In genomic region chr2:229910147-229910831, GRCh38 we compare ENCODE assay signal across 12 cellular contexts. TPM values are rescaled to one million over a fixed set of nuclear protein-coding genes. Genes with fewer than 3 reads are reported as not detected.
DNase-seq lines count a peak whose midpoint lies in the region; ATAC-seq and TF ChIP-seq lines count a peak whose summit lies in the region.
"Had no signal": no experiment of that assay in that cellular context is flagged by ENCODE, and none has a peak within 500 bp of the region (broad histone marks: within the 10 kb centered on the region; RNA-seq: fewer than 3 reads in every experiment).

No MANE protein-coding gene starts in this region.

- no peak overlapping the region for H3K4me3 Mint-ChIP-seq in activated T-helper 2 cell treated with anti-CD3 and anti-CD28 coated beads, Interferon-gamma antibody, Interleukin-2, Interleukin-4, amounts not matched to agents 10 μg/mL and 5 μg/mL and 100 μg/mL, durations not matched to agents 14 hours and 24 hours and 36 hours (ENCODE audit: low read depth)
- H3K4me3 Mint-ChIP-seq: endodermal cell had no signal

- peak overlapping the region; percentile 30 to 45 for H3K27ac Mint-ChIP-seq in activated naive CD4-positive, alpha-beta T cell treated with anti-CD3 and anti-CD28 coated beads, Interleukin-2, amount 50 U/mL, for 72 hours
- H3K27ac Mint-ChIP-seq in activated T-helper 2 cell treated with anti-CD3 and anti-CD28 coated beads, Interferon-gamma antibody, Interleukin-2, Interleukin-4, amounts not matched to agents 10 μg/mL and 5 μg/mL and 100 μg/mL, durations not matched to agents 14 hours and 24 hours and 36 hours, result peak overlapping the region; percentile 62
- H3K27ac Mint-ChIP-seq: endodermal cell had no signal

- DNase-seq in activated naive CD4-positive, alpha-beta T cell treated with anti-CD3 and anti-CD28 coated beads, Interleukin-2, amount 50 U/mL, for 72 hours (ENCODE audit: low spot score in 2 of 2), result no peak
- no peak for DNase-seq in activated naive CD4-positive, alpha-beta T cell treated with anti-CD3 and anti-CD28 coated beads, Interleukin-2, amount 50 U/mL, for 16 hours
- DNase-seq in activated T-helper 2 cell treated with anti-CD3 and anti-CD28 coated beads, Interferon-gamma antibody, Interleukin-2, Interleukin-4, amounts not matched to agents 10 μg/mL and 5 μg/mL and 100 μg/mL, durations not matched to agents 14 hours and 24 hours and 36 hours (ENCODE audit: low spot score), result no peak
- no peak for DNase-seq in smooth muscle cell (lab: John Stamatoyannopoulos, UW; ENCODE audit: unreplicated experiment)
- no peak for DNase-seq in G401 (ENCODE audit: low spot score)
- DNase-seq in HK-2 (ENCODE audit: unreplicated experiment), result no peak
- DNase-seq in pons (ENCODE audit: low spot score), result no peak
- DNase-seq: activated gamma-delta T cell, kidney, NCI-H2081 treated with DMSO at 0.1 percent for 48 hours had no signal

- H3K36me3 ChIP-seq in smooth muscle cell (ENCODE audit: low read depth), result peaks cover 9% of the 10 kb centered on the region

- H3K79me2 ChIP-seq in smooth muscle cell (ENCODE audit: low read depth), result peaks cover 99% of the 10 kb centered on the region

- H3K36me3 Mint-ChIP-seq in activated naive CD4-positive, alpha-beta T cell treated with anti-CD3 and anti-CD28 coated beads, Interleukin-2, amount 50 U/mL, for 72 hours, result peaks cover 0 to 11% of the 10 kb centered on the region in 2 donors
- peaks cover 25% of the 10 kb centered on the region for H3K36me3 Mint-ChIP-seq in activated T-helper 2 cell treated with anti-CD3 and anti-CD28 coated beads, Interferon-gamma antibody, Interleukin-2, Interleukin-4, amounts not matched to agents 10 μg/mL and 5 μg/mL and 100 μg/mL, durations not matched to agents 14 hours and 24 hours and 36 hours (ENCODE audit: low read depth)

- peaks cover 39% of the 10 kb centered on the region for H3K4me1 Mint-ChIP-seq in activated T-helper 2 cell treated with anti-CD3 and anti-CD28 coated beads, Interferon-gamma antibody, Interleukin-2, Interleukin-4, amounts not matched to agents 10 μg/mL and 5 μg/mL and 100 μg/mL, durations not matched to agents 14 hours and 24 hours and 36 hours (ENCODE audit: low read depth)

- H3K27me3 Mint-ChIP-seq in activated T-helper 2 cell treated with anti-CD3 and anti-CD28 coated beads, Interferon-gamma antibody, Interleukin-2, Interleukin-4, amounts not matched to agents 10 μg/mL and 5 μg/mL and 100 μg/mL, durations not matched to agents 14 hours and 24 hours and 36 hours (ENCODE audit: low read depth), result no peaks in the 10 kb centered on the region

- H3K9me3 ChIP-seq in smooth muscle cell (replicated peaks; ENCODE audit: low read depth), result no peaks in the 10 kb centered on the region

- peak overlapping the region; percentile 15 for H3K4me2 ChIP-seq in smooth muscle cell

- TF ChIP-seq CTCF in smooth muscle cell (IDR thresholded peaks at IDR 0.05; ENCODE audit: borderline replicate concordance, insufficient read depth, poor library complexity, severe bottlenecking), result no peak

- H3K27me3 ChIP-seq in smooth muscle cell (ENCODE audit: low read depth), result no peaks in the 10 kb centered on the region

- 98% methylated on average over 1 of the region's 1 CpG for WGBS in smooth muscle cell (ENCODE audit: low lambda C conversion rate)

- no peak overlapping the region for H2AFZ ChIP-seq in smooth muscle cell (ENCODE audit: low read depth)

- peaks cover 7% of the 10 kb centered on the region for H3F3A ChIP-seq in smooth muscle cell (ENCODE audit: low read depth)

- in situ Hi-C loops in G401 (cut with HindIII; ENCODE audit: low sequenced_read_pairs), result no loop called here

- no peak overlapping the region for H3K9ac ChIP-seq in smooth muscle cell (ENCODE audit: low read depth)

- H3K4me1 ChIP-seq in smooth muscle cell (ENCODE audit: low read depth), result peaks cover 7% of the 10 kb centered on the region

- no peak overlapping the region for H3K4me3 ChIP-seq in smooth muscle cell

- H4K20me1 ChIP-seq in smooth muscle cell (ENCODE audit: low read depth), result peaks cover 100% of the 10 kb centered on the region

- H3K9me3 Mint-ChIP-seq in activated naive CD4-positive, alpha-beta T cell treated with anti-CD3 and anti-CD28 coated beads, Interleukin-2, amount 50 U/mL, for 72 hours, result no peaks in the 10 kb centered on the region
- H3K9me3 Mint-ChIP-seq in activated T-helper 2 cell treated with anti-CD3 and anti-CD28 coated beads, Interferon-gamma antibody, Interleukin-2, Interleukin-4, amounts not matched to agents 10 μg/mL and 5 μg/mL and 100 μg/mL, durations not matched to agents 14 hours and 24 hours and 36 hours, result no peaks in the 10 kb centered on the region
- H3K9me3 Mint-ChIP-seq: endodermal cell had no signal

- ATAC-seq in activated naive CD4-positive, alpha-beta T cell treated with anti-CD3 and anti-CD28 coated beads, Interleukin-2, amount 50 U/mL, for 72 hours, result peak in 1 of 2 donors; percentile 86
- peak; percentile 22 for ATAC-seq in HG02852 (IDR thresholded peaks at IDR 0.05; ENCODE audit: unreplicated experiment)

- H3K27ac ChIP-seq in smooth muscle cell (ENCODE audit: low read depth), result peak overlapping the region; percentile 10

- intact Hi-C loops in activated T-helper 2 cell treated with anti-CD3 and anti-CD28 coated beads, Interferon-gamma antibody, Interleukin-2, Interleukin-4, amounts not matched to agents 10 μg/mL and 5 μg/mL and 100 μg/mL, durations not matched to agents 14 hours and 24 hours and 36 hours (cut with micrococcal nuclease), result loop anchor here (2.0 to 5.0 kb wide), 2 partner anchors 109 to 128 kb away; no protein-coding TSS in a partner anchor

RNA-seq across cellular contexts. Expression of gene TRIP12, which starts 11.5 kb away (rescaled TPM):
- 100 to 1,000 TPM; 213 to 262 TPM for total RNA-seq in activated naive CD4-positive, alpha-beta T cell treated with anti-CD3 and anti-CD28 coated beads, Interleukin-2, amount 50 U/mL, for 72 hours
- 256 and 269 TPM in 2 replicates for total RNA-seq in activated T-helper 2 cell treated with anti-CD3 and anti-CD28 coated beads, Interferon-gamma antibody, Interleukin-2, Interleukin-4, amounts not matched to agents 10 μg/mL and 5 μg/mL and 100 μg/mL, durations not matched to agents 14 hours and 24 hours and 36 hours
- 103 and 149 TPM in 2 replicates for total RNA-seq in smooth muscle cell
- 30.2 and 45.5 TPM in 2 replicates for polyA plus RNA-seq in smooth muscle cell
- 68.0 and 101 TPM in 2 replicates for total RNA-seq in G401 (2014; rRNA removed; shearing (Covaris generic))

RNA-seq across cellular contexts. Expression of gene FBXO36, which starts 12.0 kb away (rescaled TPM):
- total RNA-seq in activated naive CD4-positive, alpha-beta T cell treated with anti-CD3 and anti-CD28 coated beads, Interleukin-2, amount 50 U/mL, for 72 hours, result 1 to 10 TPM in 1 of 2 donors, under 1 TPM in 1; 0.91 to 1.3 TPM
- 0.66 and 1.0 TPM in 2 replicates for total RNA-seq in activated T-helper 2 cell treated with anti-CD3 and anti-CD28 coated beads, Interferon-gamma antibody, Interleukin-2, Interleukin-4, amounts not matched to agents 10 μg/mL and 5 μg/mL and 100 μg/mL, durations not matched to agents 14 hours and 24 hours and 36 hours
- total RNA-seq in smooth muscle cell, result 8.8 and 13.8 TPM in 2 replicates
- polyA plus RNA-seq in smooth muscle cell, result 5.4 and 9.3 TPM in 2 replicates
- total RNA-seq in G401 (2014; rRNA removed; shearing (Covaris generic)), result 5.0 and 6.3 TPM in 2 replicates
